In genomic region chr17:77409282-77410161, GRCh38 we compare ENCODE assay signal across 9 cellular contexts.
DNase-seq lines count a peak whose midpoint lies in the region.
"Had no signal": no experiment of that assay in that cellular context is flagged by ENCODE, and none has a peak within 500 bp of the region (broad histone marks: within the 10 kb centered on the region; RNA-seq: fewer than 3 reads in every experiment).

No MANE protein-coding gene starts in this region.

- H3K36me3 ChIP-seq in duodenal mucosa (ENCODE audit: control insufficient read depth in 1 of 2, insufficient read depth in 2 of 2, low read length in 2 of 2): peaks cover 0 to 7% of the 10 kb centered on the region in 2 donors
- no peaks in the 10 kb centered on the region for H3K36me3 ChIP-seq in muscle layer of colon (ENCODE audit: insufficient read depth, low read length)

- H3K9me3 Mint-ChIP-seq in activated naive CD4-positive, alpha-beta T cell treated with anti-CD3 and anti-CD28 coated beads for 36 hours: no peaks in the 10 kb centered on the region

- H3K27me3 ChIP-seq in duodenal mucosa (ENCODE audit: control insufficient read depth in 1 of 2, insufficient read depth in 2 of 2, low read length in 2 of 2) (no peaks in the 10 kb centered on the region), muscle layer of colon (ENCODE audit: control insufficient read depth in 1 of 2, insufficient read depth in 2 of 2, low read length in 2 of 2) (no peaks in the 10 kb centered on the region)

- H3K9me3 ChIP-seq in duodenal mucosa (ENCODE audit: control insufficient read depth in 1 of 2, low read length in 2 of 2) (no peaks in the 10 kb centered on the region), muscle layer of colon (ENCODE audit: low read length) (no peaks in the 10 kb centered on the region)

- peaks cover 16% of the 10 kb centered on the region for H3K36me3 Mint-ChIP-seq in activated naive CD4-positive, alpha-beta T cell treated with anti-CD3 and anti-CD28 coated beads for 36 hours (ENCODE audit: low read depth)

- H3K27ac ChIP-seq in duodenal mucosa (ENCODE audit: low read depth, low read length) (peak overlapping the region; percentile 50), muscle layer of colon (ENCODE audit: low read depth, low read length) (peak overlapping the region; percentile 93)

- peak overlapping the region; percentile 62 for H3K4me3 Mint-ChIP-seq in activated naive CD4-positive, alpha-beta T cell treated with anti-CD3 and anti-CD28 coated beads for 36 hours

- H3K9ac ChIP-seq in duodenal mucosa (ENCODE audit: low read depth in 1 of 2, low read length in 2 of 2) (no peak overlapping the region), muscle layer of colon (ENCODE audit: low read length) (peak overlapping the region; percentile 74)

- peak; percentile 73 for DNase-seq in activated naive CD4-positive, alpha-beta T cell treated with anti-CD3 and anti-CD28 coated beads for 36 hours
- DNase-seq in activated naive CD4-positive, alpha-beta T cell treated with anti-CD3 and anti-CD28 coated beads, Interleukin-2, amount 50 U/mL, for 16 hours: no peak
- DNase-seq in DMS153 (lab: John Stamatoyannopoulos, UW): no peak
- no peak for DNase-seq in SW 1271 (lab: John Stamatoyannopoulos, UW)
- DNase-seq in SIG-M5 treated with dmso at 0.1 percent for 504 hours (lab: John Stamatoyannopoulos, UW; ENCODE audit: unreplicated experiment): no peak
- DNase-seq in superior temporal gyrus (ENCODE audit: extremely low spot score): no peak
- DNase-seq: COR-L47 had no signal

- H3K4me3 ChIP-seq in duodenal mucosa (ENCODE audit: low read depth in 1 of 2, low read length in 2 of 2) (no peak overlapping the region), muscle layer of colon (ENCODE audit: low read depth in 1 of 2, low read length in 2 of 2) (peak overlapping the region in 1 of 2 donors; percentile 11)

- no peaks in the 10 kb centered on the region for H3K27me3 Mint-ChIP-seq in activated naive CD4-positive, alpha-beta T cell treated with anti-CD3 and anti-CD28 coated beads for 36 hours (ENCODE audit: low read depth)

- intact Hi-C loops in activated naive CD4-positive, alpha-beta T cell treated with anti-CD3 and anti-CD28 coated beads for 36 hours (cut with micrococcal nuclease): loop anchor here (10.0 kb wide), 1 partner anchor 235 kb away; no protein-coding TSS in a partner anchor

- H3K4me1 Mint-ChIP-seq in activated naive CD4-positive, alpha-beta T cell treated with anti-CD3 and anti-CD28 coated beads for 36 hours (ENCODE audit: low read depth): peaks cover 84% of the 10 kb centered on the region

- H3K4me1 ChIP-seq in duodenal mucosa (ENCODE audit: control insufficient read depth in 1 of 2, insufficient read depth in 2 of 2, low read length in 2 of 2) (peaks cover 22 to 47% of the 10 kb centered on the region in 2 donors), muscle layer of colon (ENCODE audit: insufficient read depth, low read length) (peaks cover 79% of the 10 kb centered on the region)

- peak overlapping the region; percentile 84 for H3K27ac Mint-ChIP-seq in activated naive CD4-positive, alpha-beta T cell treated with anti-CD3 and anti-CD28 coated beads for 36 hours

- CTCF ChIA-PET in activated naive CD4-positive, alpha-beta T cell treated with anti-CD3 and anti-CD28 coated beads for 36 hours (lab: Charles Lee): interaction anchor here (0.8 to 4.8 kb wide), 6 partner anchors 9 to 85 kb away, joined by 3 to 35 read pairs (median 7); no protein-coding TSS in a partner anchor
